Comparison of ENCODE assay signal across 15 cellular contexts in genomic region chr5:79703381-79703645, GRCh38. TPM values are rescaled to one million over a fixed set of nuclear protein-coding genes. Genes with fewer than 3 reads are reported as not detected.
"Had no signal": no experiment of that assay in that cellular context is flagged by ENCODE, and none has a peak within 500 bp of the region (broad histone marks: within the 10 kb centered on the region; RNA-seq: fewer than 3 reads in every experiment).

No MANE protein-coding gene starts in this region.

- H3K9me3 ChIP-seq: colonic mucosa, gastroesophageal sphincter, testis, tibial artery had no signal

- H3K36me3 ChIP-seq: colonic mucosa, gastroesophageal sphincter, neural progenitor cell, tibial artery had no signal

- H3K27ac ChIP-seq: colonic mucosa, epithelial cell of prostate, gastroesophageal sphincter, neural progenitor cell, testis, tibial artery had no signal

- DNase-seq: colonic mucosa, islet precursor cell, kidney glomerular epithelial cell, midbrain, retina, testis, tibial artery had no signal

- H3K4me1 ChIP-seq: colonic mucosa, gastroesophageal sphincter, neural progenitor cell, testis, tibial artery had no signal

- H3K4me3 ChIP-seq: colonic mucosa, gastroesophageal sphincter, neural progenitor cell, testis, tibial artery had no signal

- H2AFZ ChIP-seq: neural progenitor cell had no signal

- ATAC-seq: esophagus mucosa; gastroesophageal sphincter; sciatic nerve; stimulated activated memory B cell treated with anti-CD40 and anti-IgM and Interleukin-4, amounts not matched to agents 10 μg/mL and 1 μg/mL and 100 μg/mL, for 72 hours; stimulated activated naive CD8-positive, alpha-beta T cell treated with anti-CD3 and anti-CD28 coated beads, Interleukin-15, Interleukin-2, amounts not matched to agents 100 U/mL and 50 U/mL, for 24 hours had no signal

- H3K27me3 ChIP-seq: colonic mucosa, gastroesophageal sphincter, neural progenitor cell, testis, tibial artery had no signal

- H3K4me2 ChIP-seq: neural progenitor cell had no signal

- H3K9ac ChIP-seq: neural progenitor cell had no signal

RNA-seq across cellular contexts. Expression of gene CMYA5, which starts 13.7 kb away (rescaled TPM):
- polyA plus RNA-seq: immature natural killer cell had no signal
